Comparison of ENCODE assay signal across 8 cellular contexts in the genomic region with DNA sequence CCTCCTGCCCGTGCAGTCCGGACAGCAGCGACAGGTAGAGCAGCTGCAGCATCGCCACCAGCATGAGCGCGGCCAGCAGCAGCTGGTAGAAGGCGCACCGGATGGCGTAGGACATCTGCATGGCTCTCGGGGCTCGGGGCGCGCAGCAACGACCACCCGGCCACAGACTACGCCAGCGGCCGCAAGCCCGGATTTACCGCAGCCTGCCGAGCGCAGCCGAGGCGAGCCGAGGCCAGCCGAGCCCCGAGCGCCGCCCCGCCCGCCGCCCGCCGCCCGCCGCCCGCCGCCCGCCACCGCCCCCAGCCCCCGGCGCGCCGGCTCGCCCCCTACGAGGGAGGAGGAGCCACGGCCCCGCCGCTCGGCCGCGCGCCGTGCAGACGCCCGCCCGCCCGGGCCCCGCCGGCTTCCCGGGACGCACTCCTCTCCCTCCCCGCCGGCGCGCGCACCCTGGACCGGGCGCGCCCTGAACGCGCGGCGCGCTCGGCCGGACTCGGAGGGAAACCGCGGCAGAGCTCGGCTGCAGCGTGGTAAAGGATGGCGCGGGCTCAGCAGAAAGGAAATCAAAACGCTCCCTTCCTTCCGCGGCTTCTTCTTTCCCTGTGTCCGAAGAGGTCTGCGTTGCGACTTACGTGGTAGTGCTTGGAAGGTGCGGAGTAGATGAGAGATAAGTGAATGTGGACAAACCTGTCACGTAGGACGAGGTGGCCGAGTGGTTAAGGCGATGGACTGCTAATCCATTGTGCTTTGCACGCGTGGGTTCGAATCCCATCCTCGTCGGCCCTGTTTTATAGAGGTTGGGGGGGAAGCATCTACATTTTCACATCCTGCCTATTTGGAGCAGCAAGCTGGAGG. TPM values are rescaled to one million over a fixed set of nuclear protein-coding genes. Genes with fewer than 3 reads are reported as not detected.
DNase-seq lines count a peak whose midpoint lies in the region; TF ChIP-seq lines count a peak whose summit lies in the region.

TSS of gene B4GAT1 (minus strand) at position 205 of the 852 bp plus-strand sequence. CDS start at position 121, 84 bp downstream.

- DNase-seq in COLO668 (lab: John Stamatoyannopoulos, UW; ENCODE audit: unreplicated experiment) (peak; percentile 87), GOT3 (lab: John Stamatoyannopoulos, UW) (peak; percentile 71), NCI-H1436 treated with DMSO at 0.1 percent for 48 hours (lab: John Stamatoyannopoulos, UW) (peak; percentile 21), T-helper 2 cell (peak; percentile 40 to 81 (median 74)), amygdala (lab: John Stamatoyannopoulos, UW) (peak in 53 of 56 donors; percentile 33 to 90 (median 74)), left ventricle myocardium inferior (peak; percentile 77), progenitor cell of endocrine pancreas (ENCODE audit: low spot score, unreplicated experiment) (peak; percentile 66), type B pancreatic cell (ENCODE audit: extremely low spot score, unreplicated experiment) (peak; percentile 92)

- H3K9me3 ChIP-seq in left ventricle myocardium inferior (replicated peaks), result no peaks in the 10 kb centered on the region

- H3K9me3 Mint-ChIP-seq in progenitor cell of endocrine pancreas (ENCODE audit: low read depth), result no peaks in the 10 kb centered on the region
- H3K9me3 Mint-ChIP-seq in type B pancreatic cell, result no peaks in the 10 kb centered on the region

- H3K4me3 Mint-ChIP-seq in progenitor cell of endocrine pancreas (ENCODE audit: low read depth) (peak within 1 kb of the TSS; percentile 96), type B pancreatic cell (peak within 1 kb of the TSS; percentile 97)

- peak within 1 kb of the TSS; percentile 97 for H3K27ac ChIP-seq in left ventricle myocardium inferior (replicated peaks)

- TF ChIP-seq CTCF in left ventricle myocardium inferior (IDR thresholded peaks at IDR 0.05; ENCODE audit: borderline replicate concordance) (no peak), progenitor cell of endocrine pancreas (IDR thresholded peaks at IDR 0.05; ENCODE audit: unreplicated experiment) (no peak), type B pancreatic cell (conservative IDR thresholded peaks at IDR 0.05) (no peak)

- H3K4me1 Mint-ChIP-seq in progenitor cell of endocrine pancreas (ENCODE audit: low read depth) (peaks cover 49% of the 10 kb centered on the region), type B pancreatic cell (ENCODE audit: unreplicated experiment) (peaks cover 23% of the 10 kb centered on the region)

- peak within 1 kb of the TSS; percentile 89 for H3K4me3 ChIP-seq in left ventricle myocardium inferior

- intact Hi-C loops in left ventricle myocardium inferior (cut with micrococcal nuclease), result no loop called here

- H3K36me3 Mint-ChIP-seq in progenitor cell of endocrine pancreas (ENCODE audit: insufficient read depth) (peaks cover 4% of the 10 kb centered on the region), type B pancreatic cell (peaks cover 4% of the 10 kb centered on the region)

- no peaks in the 10 kb centered on the region for H3K27me3 ChIP-seq in left ventricle myocardium inferior (ENCODE audit: low read depth)

- H3K27ac Mint-ChIP-seq in progenitor cell of endocrine pancreas, result peak within 1 kb of the TSS; percentile 99
- peak within 1 kb of the TSS; percentile 99 for H3K27ac Mint-ChIP-seq in type B pancreatic cell

- H3K36me3 ChIP-seq in left ventricle myocardium inferior, result peaks cover 2% of the 10 kb centered on the region

- H3K27me3 Mint-ChIP-seq in progenitor cell of endocrine pancreas (no peaks in the 10 kb centered on the region), type B pancreatic cell (peaks cover 5% of the 10 kb centered on the region)

- H3K4me1 ChIP-seq in left ventricle myocardium inferior, result peaks cover 55% of the 10 kb centered on the region

RNA-seq across cellular contexts. Expression of gene B4GAT1, which starts in this region (rescaled TPM):
- total RNA-seq in left ventricle myocardium inferior, result 52.9 TPM
- 25.9 and 28.7 TPM in 2 replicates for total RNA-seq in progenitor cell of endocrine pancreas
- 16.0 and 31.9 TPM in 2 replicates for total RNA-seq in type B pancreatic cell (ENCODE audit: low replicate concordance)

Comparison
In these comparisons a context has a peak if more than half of its experiments do, and no peak if none do; other contexts are left out.
1. Peak in every context shown above with its lines: DNase-seq, H3K4me3 ChIP-seq and H3K27ac ChIP-seq.
2. DNase-seq: peak in every context shown above with its lines; median percentile 92 in type B pancreatic cell; 87 in COLO668; 77 in left ventricle myocardium inferior; 74 in T-helper 2 cell; 74 in amygdala; 71 in GOT3; 66 in progenitor cell of endocrine pancreas; 21 in NCI-H1436 treated with DMSO at 0.1 percent for 48 hours.